Comparison of ENCODE assay signal across 7 cellular contexts in the genomic region with DNA sequence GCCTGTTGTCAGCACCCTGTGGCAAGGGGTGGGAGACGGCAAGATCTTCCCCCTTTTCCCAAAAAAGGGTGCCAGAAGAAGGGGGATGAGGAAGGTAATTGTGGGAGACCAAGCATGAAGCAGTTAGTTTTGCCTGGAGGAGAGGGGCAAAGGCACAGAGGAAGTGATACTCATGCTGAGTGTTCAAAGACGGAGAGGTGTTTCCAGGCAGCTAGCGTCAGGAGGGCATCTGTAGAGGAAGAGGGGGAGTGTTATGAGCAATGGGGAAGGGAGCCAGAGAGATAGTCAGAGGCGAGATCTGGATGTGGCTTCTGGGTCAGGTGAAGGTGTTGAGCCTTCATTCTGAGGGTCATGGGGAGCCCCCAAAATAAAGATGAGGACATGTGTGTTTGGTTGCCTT. TPM values are rescaled to one million over a fixed set of nuclear protein-coding genes. Genes with fewer than 3 reads are reported as not detected.
A peak's percentile ranks its signal among the peaks of the same experiment; 100 is the strongest.
DNase-seq lines count a peak whose midpoint lies in the region; ATAC-seq and TF ChIP-seq lines count a peak whose summit lies in the region.

No MANE protein-coding gene starts in this region.

- DNase-seq in activated CD4-positive, alpha-beta T cell treated with anti-CD3 and anti-CD28 coated beads, Interleukin-2, amount 10 ng/mL, durations not matched to agents 24 days and 14 days, result peak; percentile 86
- DNase-seq in renal cortical epithelial cell (ENCODE audit: low read depth) (peak; percentile 35), NCI-H2029 (lab: John Stamatoyannopoulos, UW) (no peak), NCI-H146 (lab: John Stamatoyannopoulos, UW) (no peak), right atrium auricular region (ENCODE audit: low spot score) (no peak)

- no peaks in the 10 kb centered on the region for H3K4me1 ChIP-seq in right atrium auricular region

- peak; percentile 44 for ATAC-seq in GM19455 (IDR thresholded peaks at IDR 0.05; ENCODE audit: unreplicated experiment)
- peak; percentile 62 for ATAC-seq in HG03175 (IDR thresholded peaks at IDR 0.05; ENCODE audit: unreplicated experiment)

- intact Hi-C loops in activated CD4-positive, alpha-beta T cell treated with anti-CD3 and anti-CD28 coated beads, Interleukin-2, amount 10 ng/mL, durations not matched to agents 24 days and 14 days (cut with micrococcal nuclease), result loop anchor here (2.0 to 10.0 kb wide), 9 partner anchors 68 to 1855 kb away; a partner anchor contains a TSS

- TF ChIP-seq CTCF in right atrium auricular region (IDR thresholded peaks at IDR 0.05), result no peak

- peak overlapping the region; percentile 88 for H3K27ac Mint-ChIP-seq in activated CD4-positive, alpha-beta T cell treated with anti-CD3 and anti-CD28 coated beads, Interleukin-2, amount 10 ng/mL, durations not matched to agents 24 days and 14 days

- no peaks in the 10 kb centered on the region for H3K27me3 ChIP-seq in right atrium auricular region

- H3K4me3 Mint-ChIP-seq in activated CD4-positive, alpha-beta T cell treated with anti-CD3 and anti-CD28 coated beads, Interleukin-2, amount 10 ng/mL, durations not matched to agents 24 days and 14 days, result peak overlapping the region; percentile 65

- H3K36me3 ChIP-seq in right atrium auricular region, result no peaks in the 10 kb centered on the region

- peaks cover 7% of the 10 kb centered on the region for H3K9me3 Mint-ChIP-seq in activated CD4-positive, alpha-beta T cell treated with anti-CD3 and anti-CD28 coated beads, Interleukin-2, amount 10 ng/mL, durations not matched to agents 24 days and 14 days

- H3K4me1 Mint-ChIP-seq in activated CD4-positive, alpha-beta T cell treated with anti-CD3 and anti-CD28 coated beads, Interleukin-2, amount 10 ng/mL, durations not matched to agents 24 days and 14 days, result peaks cover 72% of the 10 kb centered on the region

- no peaks in the 10 kb centered on the region for H3K27me3 Mint-ChIP-seq in activated CD4-positive, alpha-beta T cell treated with anti-CD3 and anti-CD28 coated beads, Interleukin-2, amount 10 ng/mL, durations not matched to agents 24 days and 14 days

- H3K27ac ChIP-seq in right atrium auricular region, result no peak overlapping the region

- no peak overlapping the region for H3K4me3 ChIP-seq in right atrium auricular region

- H3K36me3 Mint-ChIP-seq in activated CD4-positive, alpha-beta T cell treated with anti-CD3 and anti-CD28 coated beads, Interleukin-2, amount 10 ng/mL, durations not matched to agents 24 days and 14 days (ENCODE audit: low read depth), result peaks cover 5% of the 10 kb centered on the region

- H3K9me3 ChIP-seq in right atrium auricular region, result no peaks in the 10 kb centered on the region

RNA-seq across cellular contexts. Expression of a gene that starts 26.9 kb away (rescaled TPM):
- 232 TPM in 2 replicates for total RNA-seq in activated CD4-positive, alpha-beta T cell treated with anti-CD3 and anti-CD28 coated beads, Interleukin-2, amount 10 ng/mL, durations not matched to agents 24 days and 14 days
- total RNA-seq in renal cortical epithelial cell (6.2 and 9.4 TPM in 2 replicates), right atrium auricular region (10 to 100 TPM; 13.1 to 49.5 TPM)

RNA-seq across cellular contexts. Expression of a gene that starts 49.7 kb away (rescaled TPM):
- total RNA-seq in activated CD4-positive, alpha-beta T cell treated with anti-CD3 and anti-CD28 coated beads, Interleukin-2, amount 10 ng/mL, durations not matched to agents 24 days and 14 days, result 0.19 TPM in 1 of 2 replicates, not detected in the other
- 0.05 and 0.17 TPM in 2 replicates for total RNA-seq in renal cortical epithelial cell
- under 1 TPM in 1 of 2 donors, not detected in 1; 0.89 TPM for total RNA-seq in right atrium auricular region

Comparison
In these comparisons a context has a peak if more than half of its experiments do, and no peak if none do; other contexts are left out.
1. DNase-seq: peak in activated CD4-positive, alpha-beta T cell treated with anti-CD3 and anti-CD28 coated beads, Interleukin-2, amount 10 ng/mL, durations not matched to agents 24 days and 14 days (single experiment) and renal cortical epithelial cell (single experiment); none in NCI-H2029 (single experiment), NCI-H146 (single experiment) and right atrium auricular region (single experiment).